ENCODE assay signal across 21 cellular contexts in genomic region chr17:31506517-31506916, GRCh38.
DNase-seq lines count a peak whose midpoint lies in the region; ATAC-seq and TF ChIP-seq lines count a peak whose summit lies in the region.
"Had no signal": no experiment of that assay in that cellular context is flagged by ENCODE, and none has a peak within 500 bp of the region (broad histone marks: within the 10 kb centered on the region; RNA-seq: fewer than 3 reads in every experiment).

No MANE protein-coding gene starts in this region.

- peak overlapping the region; percentile 32 for H3K27ac Mint-ChIP-seq in activated CD4-positive, alpha-beta T cell treated with anti-CD3 and anti-CD28 coated beads for 36 hours
- no peak overlapping the region for H3K27ac Mint-ChIP-seq in activated CD4-positive, alpha-beta T cell treated with anti-CD3 and anti-CD28 coated beads, Interleukin-2, amount 10 ng/mL, durations not matched to agents 24 days and 14 days
- H3K27ac Mint-ChIP-seq in CD4-positive, alpha-beta memory T cell: peak overlapping the region; percentile 28 to 95 (median 63)
- H3K27ac Mint-ChIP-seq in activated CD8-positive, alpha-beta T cell treated with anti-CD3 and anti-CD28 coated beads for 36 hours: peak overlapping the region; percentile 82
- H3K27ac Mint-ChIP-seq in naive thymus-derived CD8-positive, alpha-beta T cell: peak overlapping the region; percentile 4 to 96 (median 62)

- no peak overlapping the region for H3K4me3 Mint-ChIP-seq in activated CD4-positive, alpha-beta T cell treated with anti-CD3 and anti-CD28 coated beads for 36 hours
- no peak overlapping the region for H3K4me3 Mint-ChIP-seq in activated CD4-positive, alpha-beta T cell treated with anti-CD3 and anti-CD28 coated beads, Interleukin-2, amount 10 ng/mL, durations not matched to agents 24 days and 14 days
- H3K4me3 Mint-ChIP-seq in CD4-positive, alpha-beta memory T cell: peak overlapping the region in 1 of 8 donors; percentile 1
- no peak overlapping the region for H3K4me3 Mint-ChIP-seq in activated CD8-positive, alpha-beta T cell treated with anti-CD3 and anti-CD28 coated beads for 36 hours
- H3K4me3 Mint-ChIP-seq in naive thymus-derived CD8-positive, alpha-beta T cell: no peak overlapping the region

- H3K36me3 ChIP-seq in CD4-positive, alpha-beta memory T cell (ENCODE audit: insufficient read depth, low read length): no peaks in the 10 kb centered on the region
- H3K36me3 ChIP-seq: BLaER1 treated with 17β-estradiol and CSF1 and Interleukin-3, amounts not matched to agents 10 nM and 100 nM; SJCRH30 had no signal

- H3K4me1 ChIP-seq in CD4-positive, alpha-beta memory T cell (ENCODE audit: insufficient read depth, low read length): peaks cover 50% of the 10 kb centered on the region
- H3K4me1 ChIP-seq: SJCRH30 had no signal

- TF ChIP-seq CTCF in activated CD8-positive, alpha-beta T cell treated with anti-CD3 and anti-CD28 coated beads for 36 hours (IDR thresholded peaks at IDR 0.05): no peak

- CTCF ChIA-PET in activated CD4-positive, alpha-beta T cell treated with anti-CD3 and anti-CD28 coated beads for 36 hours (lab: Charles Lee): interaction anchor here (0.6 to 1.4 kb wide), 2 partner anchors 19 to 311 kb away, joined by 3 read pairs; no protein-coding TSS in a partner anchor
- CTCF ChIA-PET in CD4-positive, alpha-beta memory T cell (lab: Charles Lee; ENCODE audit: partially characterized antibody): interaction anchor here (0.7 to 2.1 kb wide), 4 partner anchors 12 to 187 kb away, joined by 3 to 10 read pairs (median 4); no protein-coding TSS in a partner anchor
- CTCF ChIA-PET in activated CD8-positive, alpha-beta T cell treated with anti-CD3 and anti-CD28 coated beads for 36 hours (lab: Charles Lee): interaction anchor here (1.1 to 1.2 kb wide), 2 partner anchors 13 to 14 kb away, joined by 3 to 6 read pairs; no protein-coding TSS in a partner anchor

- H3K27me3 ChIP-seq in CD4-positive, alpha-beta memory T cell (ENCODE audit: insufficient read depth, low read length): no peaks in the 10 kb centered on the region
- H3K27me3 ChIP-seq: SJCRH30 had no signal

- H3K9me3 ChIP-seq in CD4-positive, alpha-beta memory T cell (ENCODE audit: control insufficient read depth in 1 of 2, low read length in 2 of 2): no peaks in the 10 kb centered on the region
- H3K9me3 ChIP-seq: BLaER1 treated with 17β-estradiol and CSF1 and Interleukin-3, amounts not matched to agents 10 nM and 100 nM; SJCRH30 had no signal

- no peak for ATAC-seq in activated CD4-positive, alpha-beta T cell treated with anti-CD3 and anti-CD28 coated beads for 36 hours
- no peak for ATAC-seq in activated CD8-positive, alpha-beta T cell treated with anti-CD3 and anti-CD28 coated beads for 36 hours
- no peak for ATAC-seq in naive thymus-derived CD8-positive, alpha-beta T cell
- no peak for ATAC-seq in GM21367 (IDR thresholded peaks at IDR 0.05; ENCODE audit: unreplicated experiment)
- no peak for ATAC-seq in HG03045 (IDR thresholded peaks at IDR 0.05; ENCODE audit: unreplicated experiment)
- ATAC-seq in GM18498 (IDR thresholded peaks at IDR 0.05; ENCODE audit: unreplicated experiment): no peak

- H3K4me1 Mint-ChIP-seq in activated CD4-positive, alpha-beta T cell treated with anti-CD3 and anti-CD28 coated beads for 36 hours: peaks cover 52% of the 10 kb centered on the region
- H3K4me1 Mint-ChIP-seq in activated CD4-positive, alpha-beta T cell treated with anti-CD3 and anti-CD28 coated beads, Interleukin-2, amount 10 ng/mL, durations not matched to agents 24 days and 14 days: peaks cover 47% of the 10 kb centered on the region
- H3K4me1 Mint-ChIP-seq in CD4-positive, alpha-beta memory T cell: peaks cover 39 to 70% (median 56%) of the 10 kb centered on the region in 4 donors
- H3K4me1 Mint-ChIP-seq in activated CD8-positive, alpha-beta T cell treated with anti-CD3 and anti-CD28 coated beads for 36 hours (ENCODE audit: low read depth): peaks cover 67% of the 10 kb centered on the region
- H3K4me1 Mint-ChIP-seq in naive thymus-derived CD8-positive, alpha-beta T cell: peaks cover 41 to 75% (median 74%) of the 10 kb centered on the region in 4 donors

- no peak for DNase-seq in activated CD4-positive, alpha-beta T cell treated with anti-CD3 and anti-CD28 coated beads for 36 hours
- no peak for DNase-seq in activated CD4-positive, alpha-beta T cell treated with anti-CD3 and anti-CD28 coated beads, Interleukin-2, amount 10 ng/mL, durations not matched to agents 24 days and 14 days
- DNase-seq in CD4-positive, alpha-beta memory T cell: no peak
- no peak for DNase-seq in activated CD8-positive, alpha-beta T cell treated with anti-CD3 and anti-CD28 coated beads for 36 hours
- DNase-seq in naive thymus-derived CD8-positive, alpha-beta T cell: peak in 1 of 10 donors; percentile 31
- DNase-seq: DMS79 treated with DMSO at 0.1 percent for 48 hours, HCEC 1CT, KG1, NCI-H1092, NCI-H1694, NCI-H2107, NCI-H226, NCI-H526, SJCRH30 had no signal

- no peaks in the 10 kb centered on the region for H3K9me3 Mint-ChIP-seq in activated CD4-positive, alpha-beta T cell treated with anti-CD3 and anti-CD28 coated beads for 36 hours (ENCODE audit: low read depth)
- H3K9me3 Mint-ChIP-seq in activated CD4-positive, alpha-beta T cell treated with anti-CD3 and anti-CD28 coated beads, Interleukin-2, amount 10 ng/mL, durations not matched to agents 24 days and 14 days: no peaks in the 10 kb centered on the region
- H3K9me3 Mint-ChIP-seq in CD4-positive, alpha-beta memory T cell: no peaks in the 10 kb centered on the region
- H3K9me3 Mint-ChIP-seq in activated CD8-positive, alpha-beta T cell treated with anti-CD3 and anti-CD28 coated beads for 36 hours: no peaks in the 10 kb centered on the region
- H3K9me3 Mint-ChIP-seq in naive thymus-derived CD8-positive, alpha-beta T cell: no peaks in the 10 kb centered on the region

- intact Hi-C loops in activated CD4-positive, alpha-beta T cell treated with anti-CD3 and anti-CD28 coated beads for 36 hours (cut with DNase I, micrococcal nuclease): loop anchor here (5.0 kb wide), 2 partner anchors 184 to 194 kb away; partner anchors contain the start of genes EVI2A (in 1 of the 2) and EVI2B (in 1 of the 2)
- intact Hi-C loops in activated CD4-positive, alpha-beta T cell treated with anti-CD3 and anti-CD28 coated beads, Interleukin-2, amount 10 ng/mL, durations not matched to agents 24 days and 14 days (cut with micrococcal nuclease): loop anchor here (5.0 kb wide), 1 partner anchor 194 kb away; the partner anchor contains the start of gene EVI2B
- intact Hi-C loops in CD4-positive, alpha-beta memory T cell (cut with micrococcal nuclease): loop anchor here (5.0 kb wide), 1 partner anchor 119 kb away; no protein-coding TSS in a partner anchor
- intact Hi-C loops in activated CD8-positive, alpha-beta T cell treated with anti-CD3 and anti-CD28 coated beads for 36 hours (cut with micrococcal nuclease): no loop called here

- peaks cover 3% of the 10 kb centered on the region for H3K36me3 Mint-ChIP-seq in activated CD4-positive, alpha-beta T cell treated with anti-CD3 and anti-CD28 coated beads for 36 hours (ENCODE audit: low read depth)
- H3K36me3 Mint-ChIP-seq in activated CD4-positive, alpha-beta T cell treated with anti-CD3 and anti-CD28 coated beads, Interleukin-2, amount 10 ng/mL, durations not matched to agents 24 days and 14 days (ENCODE audit: low read depth): no peaks in the 10 kb centered on the region
- peaks cover 4 to 5% of the 10 kb centered on the region in 2 donors for H3K36me3 Mint-ChIP-seq in CD4-positive, alpha-beta memory T cell
- H3K36me3 Mint-ChIP-seq in activated CD8-positive, alpha-beta T cell treated with anti-CD3 and anti-CD28 coated beads for 36 hours (ENCODE audit: low read depth): peaks cover 11% of the 10 kb centered on the region
- H3K36me3 Mint-ChIP-seq in naive thymus-derived CD8-positive, alpha-beta T cell: peaks cover 0 to 2% (median 0%) of the 10 kb centered on the region in 3 donors

- no peaks in the 10 kb centered on the region for H3K27me3 Mint-ChIP-seq in activated CD4-positive, alpha-beta T cell treated with anti-CD3 and anti-CD28 coated beads for 36 hours
- H3K27me3 Mint-ChIP-seq in activated CD4-positive, alpha-beta T cell treated with anti-CD3 and anti-CD28 coated beads, Interleukin-2, amount 10 ng/mL, durations not matched to agents 24 days and 14 days: no peaks in the 10 kb centered on the region
- H3K27me3 Mint-ChIP-seq in CD4-positive, alpha-beta memory T cell: no peaks in the 10 kb centered on the region
- H3K27me3 Mint-ChIP-seq in activated CD8-positive, alpha-beta T cell treated with anti-CD3 and anti-CD28 coated beads for 36 hours: no peaks in the 10 kb centered on the region
- no peaks in the 10 kb centered on the region for H3K27me3 Mint-ChIP-seq in naive thymus-derived CD8-positive, alpha-beta T cell

- POLR2A ChIA-PET in activated CD4-positive, alpha-beta T cell treated with anti-CD3 and anti-CD28 coated beads for 36 hours (lab: Charles Lee): no interaction called here
- POLR2A ChIA-PET in CD4-positive, alpha-beta memory T cell (lab: Charles Lee; ENCODE audit: partially characterized antibody): interaction anchor here (1.6 to 2.3 kb wide), 2 partner anchors 12 to 19 kb away, joined by 11 to 25 read pairs; no protein-coding TSS in a partner anchor
- POLR2A ChIA-PET in activated CD8-positive, alpha-beta T cell treated with anti-CD3 and anti-CD28 coated beads for 36 hours (lab: Charles Lee): interaction anchor here (1.5 to 2.0 kb wide), 3 partner anchors 12 to 44 kb away, joined by 3 to 12 read pairs (median 7); no protein-coding TSS in a partner anchor
- POLR2A ChIA-PET in naive thymus-derived CD8-positive, alpha-beta T cell (lab: Charles Lee): interaction anchor here (1.1 to 2.0 kb wide), 3 partner anchors 17 to 1704 kb away, joined by 6 to 7 read pairs (median 7); no protein-coding TSS in a partner anchor

- no peak overlapping the region for H3K4me3 ChIP-seq in CD4-positive, alpha-beta memory T cell (ENCODE audit: low read length in 2 of 2)
- H3K4me3 ChIP-seq: BLaER1 treated with 17β-estradiol and CSF1 and Interleukin-3, amounts not matched to agents 10 nM and 100 nM; SJCRH30 had no signal

- H3K27ac ChIP-seq in CD4-positive, alpha-beta memory T cell (ENCODE audit: low read depth, low read length): no peak overlapping the region
- H3K27ac ChIP-seq: 22Rv1; BLaER1 treated with 17β-estradiol and CSF1 and Interleukin-3, amounts not matched to agents 10 nM and 100 nM; HL-60; RWPE1; SJCRH30 had no signal
